In genomic region chr22:31768422-31769059, GRCh38 we compare ENCODE assay signal across 21 cellular contexts.
"Had no signal": no experiment of that assay in that cellular context is flagged by ENCODE, and none has a peak within 500 bp of the region (broad histone marks: within the 10 kb centered on the region; RNA-seq: fewer than 3 reads in every experiment).

No MANE protein-coding gene starts in this region.

- H3K4me3 ChIP-seq: cardiac muscle cell, left ventricle myocardium inferior, ovary, psoas muscle, right atrium auricular region, spleen, transverse colon had no signal

- H3K27me3 ChIP-seq: cardiac muscle cell, neutrophil, ovary, right atrium auricular region, spleen, transverse colon had no signal

- H3K27ac Mint-ChIP-seq: activated T-helper 1 cell treated with anti-CD3 and anti-CD28 coated beads, Interleukin-12 subunit alpha, Interleukin-12 subunit beta, Interleukin-2, Interleukin-4 antibody, amounts not matched to agents 30 ng/mL and 10 ng/mL and 1 ng/mL, durations not matched to agents 14 hours and 24 hours and 36 hours; dendritic cell treated with granulocyte-macrophage colony-stimulating factor and Interleukin-4, amounts not matched to agents 40 ng/mL and 50 ng/mL, for 4 days; natural killer cell treated with Interleukin-12 subunit alpha and Interleukin-12 subunit beta and Interleukin-15 and Interleukin-18, amount 100 ng/mL, for 72 hours had no signal

- H3K36me3 ChIP-seq: ovary had no signal

- ATAC-seq: natural killer cell treated with Interleukin-12 subunit alpha and Interleukin-12 subunit beta and Interleukin-15 and Interleukin-18, amount 100 ng/mL, for 72 hours; psoas muscle had no signal

- DNase-seq: activated CD4-positive, alpha-beta T cell treated with anti-CD3 and anti-CD28 coated beads, Interleukin-2, amount 50 U/mL, for 1 hour; activated CD8-positive, alpha-beta memory T cell treated with anti-CD3 and anti-CD28 coated beads, Interleukin-2, amount 50 U/mL, for 48 hours; activated gamma-delta T cell treated with Interleukin-2 at 50 U/mL for 16 hours; effector CD4-positive, alpha-beta T cell; erythroblast; glutamatergic neuron; hippocampal formation; left ventricle myocardium inferior; midbrain; ovary; psoas muscle; spleen; stimulated activated CD4-positive, alpha-beta T cell treated with anti-CD3 and anti-CD28 coated beads, Interleukin-4, amount 100 ng/mL, for 1 hour; T1000; transverse colon had no signal

- H3K9me3 ChIP-seq: left ventricle myocardium inferior, neutrophil, ovary, psoas muscle, right atrium auricular region, spleen, transverse colon had no signal

- H3K27ac ChIP-seq: cardiac muscle cell, left ventricle myocardium inferior, neutrophil, ovary, psoas muscle, right atrium auricular region, spleen, transverse colon had no signal

- H3K9me3 Mint-ChIP-seq: activated T-helper 1 cell treated with anti-CD3 and anti-CD28 coated beads, Interleukin-12 subunit alpha, Interleukin-12 subunit beta, Interleukin-2, Interleukin-4 antibody, amounts not matched to agents 30 ng/mL and 10 ng/mL and 1 ng/mL, durations not matched to agents 14 hours and 24 hours and 36 hours; dendritic cell treated with granulocyte-macrophage colony-stimulating factor and Interleukin-4, amounts not matched to agents 40 ng/mL and 50 ng/mL, for 4 days; natural killer cell treated with Interleukin-12 subunit alpha and Interleukin-12 subunit beta and Interleukin-15 and Interleukin-18, amount 100 ng/mL, for 72 hours had no signal

- H3K4me3 Mint-ChIP-seq: activated T-helper 1 cell treated with anti-CD3 and anti-CD28 coated beads, Interleukin-12 subunit alpha, Interleukin-12 subunit beta, Interleukin-2, Interleukin-4 antibody, amounts not matched to agents 30 ng/mL and 10 ng/mL and 1 ng/mL, durations not matched to agents 14 hours and 24 hours and 36 hours; dendritic cell treated with granulocyte-macrophage colony-stimulating factor and Interleukin-4, amounts not matched to agents 40 ng/mL and 50 ng/mL, for 4 days; natural killer cell treated with Interleukin-12 subunit alpha and Interleukin-12 subunit beta and Interleukin-15 and Interleukin-18, amount 100 ng/mL, for 72 hours had no signal

- H3K27me3 Mint-ChIP-seq: dendritic cell treated with granulocyte-macrophage colony-stimulating factor and Interleukin-4, amounts not matched to agents 40 ng/mL and 50 ng/mL, for 4 days; natural killer cell treated with Interleukin-12 subunit alpha and Interleukin-12 subunit beta and Interleukin-15 and Interleukin-18, amount 100 ng/mL, for 72 hours had no signal

- H3K4me1 ChIP-seq: left ventricle myocardium inferior, psoas muscle, right atrium auricular region, spleen, transverse colon had no signal
